19 cellular contexts compared by ENCODE assay signal in the genomic region with DNA sequence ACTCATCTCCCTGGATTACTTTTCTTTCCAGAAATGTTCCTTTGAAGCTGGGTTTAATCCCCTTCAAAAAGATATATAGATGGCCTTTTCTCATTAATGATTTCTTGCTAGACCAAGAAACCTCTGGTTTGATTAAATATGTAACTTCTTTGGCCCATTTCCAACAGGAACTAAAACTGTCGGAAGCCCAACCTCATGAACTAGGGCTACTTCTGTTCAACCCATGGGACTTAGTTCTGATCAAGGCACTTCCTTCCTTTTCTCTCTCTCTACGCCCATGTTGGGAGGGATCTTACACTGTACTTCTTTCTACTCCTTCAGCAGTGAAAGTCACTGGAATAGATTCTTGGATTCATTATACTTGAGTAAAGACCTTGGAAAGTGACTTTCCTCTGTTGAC.
DNase-seq lines count a peak whose midpoint lies in the region; ATAC-seq, FAIRE-seq and TF ChIP-seq lines count a peak whose summit lies in the region.
"Had no signal": no experiment of that assay in that cellular context is flagged by ENCODE, and none has a peak within 500 bp of the region (broad histone marks: within the 10 kb centered on the region; RNA-seq: fewer than 3 reads in every experiment).

No MANE protein-coding gene starts in this region.

- H3K9me1 ChIP-seq in K562 (ENCODE audit: control insufficient read depth, insufficient read depth, low read length), result no peaks in the 10 kb centered on the region

- TF ChIP-seq CTCF in K562 (IDR thresholded peaks at IDR 0.05 in 2 of 3, conservative IDR thresholded peaks at IDR 0.05 in 1 of 3; ENCODE audit: insufficient read depth in 2 of 3, low read depth in 1 of 3, low read length in 3 of 3), result no peak
- TF ChIP-seq CTCF in suprapubic skin (IDR thresholded peaks at IDR 0.05), result no peak
- no peak for TF ChIP-seq CTCF in colonic mucosa (IDR thresholded peaks at IDR 0.05)

- no peaks in the 10 kb centered on the region for H3K4me1 ChIP-seq in K562 (replicated peaks in 1 of 2; ENCODE audit: control insufficient read depth in 2 of 2, insufficient read depth in 2 of 2, low read length in 2 of 2)
- H3K4me1 ChIP-seq in suprapubic skin, result no peaks in the 10 kb centered on the region
- no peaks in the 10 kb centered on the region for H3K4me1 ChIP-seq in colonic mucosa

- intact Hi-C loops in K562 (cut with micrococcal nuclease), result no loop called here
- intact Hi-C loops in colonic mucosa (cut with DNase I), result no loop called here

- H2AFZ ChIP-seq in K562 (ENCODE audit: low read depth, low read length), result no peak overlapping the region
- H2AFZ ChIP-seq: GM23248 had no signal

- ATAC-seq in GM18511 (IDR thresholded peaks at IDR 0.05; ENCODE audit: unreplicated experiment) (peak; percentile 70), HG02759 (IDR thresholded peaks at IDR 0.05; ENCODE audit: unreplicated experiment) (peak; percentile 58), K562 (no peak)
- ATAC-seq: activated T-helper 17 cell treated with anti-CD3 and anti-CD28 coated beads, Interleukin-2, amount 50 U/mL, for 72 hours had no signal

- TF ChIP-seq POLR2A in K562 (conservative IDR thresholded peaks at IDR 0.05) (no peak), suprapubic skin (IDR thresholded peaks at IDR 0.05) (no peak), GM12892 (IDR thresholded peaks at IDR 0.05; ENCODE audit: low read depth, low read length) (no peak)

- H3K27me3 ChIP-seq in K562 (ENCODE audit: control insufficient read depth in 2 of 2, insufficient read depth in 2 of 2, low read length in 2 of 2), result 0 out of 5 replicates have a peak, but pooled peaks cover 0 to 4% of the 10 kb centered on the region in 2 experiments
- H3K27me3 ChIP-seq in suprapubic skin, result no peaks in the 10 kb centered on the region
- no peaks in the 10 kb centered on the region for H3K27me3 ChIP-seq in colonic mucosa

- H3K9ac ChIP-seq in K562 (ENCODE audit: insufficient read depth in 1 of 2, low read depth in 2 of 2, low read length in 2 of 2) (no peak overlapping the region), colonic mucosa (ENCODE audit: low read depth in 2 of 2, low read length in 2 of 2) (no peak overlapping the region)
- H3K9ac ChIP-seq: GM23248 had no signal

- BruUV-seq in K562 (replicated peaks; lab: Mats Ljungman, UMichigan), result no TSS peak

- in situ Hi-C loops in KBM-7 (cut with MboI; ENCODE audit: low pct_unique_long_range_greater_than_20kb, low sequenced_read_pairs) (no loop called here), K562 (cut with MboI) (no loop called here)

- H3K27ac ChIP-seq in K562 (ENCODE audit: extremely low read depth, low read depth, low read length), result no peak overlapping the region
- H3K27ac ChIP-seq in suprapubic skin, result no peak overlapping the region
- H3K27ac ChIP-seq in colonic mucosa, result no peak overlapping the region
- H3K27ac ChIP-seq: GM23248 had no signal

- H3K9me3 ChIP-seq in K562 (replicated peaks; ENCODE audit: control insufficient read depth, insufficient read depth, low read depth, low read length) (no peaks in the 10 kb centered on the region; the same call in 1 of the 2 replicates), suprapubic skin (no peaks in the 10 kb centered on the region), colonic mucosa (no peaks in the 10 kb centered on the region)

- WGBS in K562 (ENCODE audit: insufficient coverage, low coverage, missing lambda C conversion rate), result 4% methylated on average over 2 of the region's 2 CpGs
- WGBS in suprapubic skin, result 58% methylated on average over 2 of the region's 2 CpGs

- CTCF ChIA-PET in K562 (lab: Yijun Ruan, JAX; ENCODE audit: low intra/inter-chr PET ratio), result no interaction called here

- no peaks in the 10 kb centered on the region for H3K79me2 ChIP-seq in K562 (ENCODE audit: control insufficient read depth, insufficient read depth, low read length)

- FAIRE-seq in K562 (lab: Jason Lieb, UNC) (no peak), GM12892 (lab: Jason Lieb, UNC) (no peak)
- FAIRE-seq: HTR-8/SVneo, keratinocyte, TTC549 had no signal

- H3K4me3 ChIP-seq in K562 (no peak overlapping the region), suprapubic skin (no peak overlapping the region), colonic mucosa (no peak overlapping the region)
- H3K4me3 ChIP-seq: GM23248 had no signal

- TF ChIP-seq RAD21 in K562 (CRISPR knock-in tag; conservative IDR thresholded peaks at IDR 0.05 in 1 of 2, IDR thresholded peaks at IDR 0.05 in 1 of 2), result no peak

- peak; percentile 49 for DNase-seq in KBM-7
- DNase-seq in K562 (ENCODE audit: extremely low read depth in 1 of 4, low spot score in 3 of 4), result no peak
- no peak for DNase-seq in suprapubic skin (ENCODE audit: low spot score in 2 of 2)
- DNase-seq in GM12892 (ENCODE audit: insufficient read length), result no peak
- no peak for DNase-seq in effector CD8-positive, alpha-beta T cell (lab: John Stamatoyannopoulos, UW)
- DNase-seq in colonic mucosa, result no peak
- DNase-seq: activated CD4-positive, alpha-beta memory T cell treated with anti-CD3 and anti-CD28 coated beads, Interleukin-2, amount 10 ng/mL, durations not matched to agents 7 days and 5 days; DMS79; glutamatergic neuron; GM23248; NCI-H1048; NK-92 treated with Interleukin-12 subunit alpha and Interleukin-12 subunit beta, amount 100 ng/mL, for 24 hours; substantia nigra had no signal

- no peaks in the 10 kb centered on the region for H4K20me1 ChIP-seq in K562 (replicated peaks; ENCODE audit: control insufficient read depth, insufficient read depth, low read length)

- TF ChIP-seq EP300 in K562 (IDR thresholded peaks at IDR 0.05; ENCODE audit: low read length), result no peak
- no peak for TF ChIP-seq EP300 in suprapubic skin (IDR thresholded peaks at IDR 0.05)

- H3K36me3 ChIP-seq in K562 (ENCODE audit: control insufficient read depth, insufficient read depth, low read length), result no peaks in the 10 kb centered on the region
- no peaks in the 10 kb centered on the region for H3K36me3 ChIP-seq in suprapubic skin
- no peaks in the 10 kb centered on the region for H3K36me3 ChIP-seq in colonic mucosa

- H3K4me2 ChIP-seq in K562 (ENCODE audit: insufficient read depth, low read length), result no peak overlapping the region

- POLR2A ChIA-PET in K562 (lab: Yijun Ruan, JAX), result no interaction called here

TF ChIP-seq in K562, 482 proteins besides CTCF, POLR2A, EP300 and RAD21:
- TF ChIP-seq, protein P1, sequence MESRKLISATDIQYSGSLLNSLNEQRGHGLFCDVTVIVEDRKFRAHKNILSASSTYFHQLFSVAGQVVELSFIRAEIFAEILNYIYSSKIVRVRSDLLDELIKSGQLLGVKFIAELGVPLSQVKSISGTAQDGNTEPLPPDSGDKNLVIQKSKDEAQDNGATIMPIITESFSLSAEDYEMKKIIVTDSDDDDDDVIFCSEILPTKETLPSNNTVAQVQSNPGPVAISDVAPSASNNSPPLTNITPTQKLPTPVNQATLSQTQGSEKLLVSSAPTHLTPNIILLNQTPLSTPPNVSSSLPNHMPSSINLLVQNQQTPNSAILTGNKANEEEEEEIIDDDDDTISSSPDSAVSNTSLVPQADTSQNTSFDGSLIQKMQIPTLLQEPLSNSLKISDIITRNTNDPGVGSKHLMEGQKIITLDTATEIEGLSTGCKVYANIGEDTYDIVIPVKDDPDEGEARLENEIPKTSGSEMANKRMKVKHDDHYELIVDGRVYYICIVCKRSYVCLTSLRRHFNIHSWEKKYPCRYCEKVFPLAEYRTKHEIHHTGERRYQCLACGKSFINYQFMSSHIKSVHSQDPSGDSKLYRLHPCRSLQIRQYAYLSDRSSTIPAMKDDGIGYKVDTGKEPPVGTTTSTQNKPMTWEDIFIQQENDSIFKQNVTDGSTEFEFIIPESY (CRISPR knock-in tag; IDR thresholded peaks at IDR 0.05), result no peak
- TF ChIP-seq U2AF2 (optimal IDR thresholded peaks at IDR 0.05; ENCODE audit: low read depth, low read length), result no peak
- peak; percentile 79 for TF ChIP-seq ZNF766 (CRISPR knock-in tag; conservative IDR thresholded peaks at IDR 0.05)
- TF ChIP-seq ZBTB9 (CRISPR knock-in tag; IDR thresholded peaks at IDR 0.05), result no peak
- TF ChIP-seq GABPA (tag; conservative IDR thresholded peaks at IDR 0.05; ENCODE audit: low read depth), result no peak
- TF ChIP-seq ZNF445 (CRISPR knock-in tag; IDR thresholded peaks at IDR 0.05; ENCODE audit: low read depth), result no peak
- no peak for TF ChIP-seq ZNF165 (CRISPR knock-in tag; IDR thresholded peaks at IDR 0.05; ENCODE audit: borderline replicate concordance)
